In genomic region chr2:23655862-23656596, GRCh38 we compare ENCODE assay signal across 17 cellular contexts.
DNase-seq lines count a peak whose midpoint lies in the region; ATAC-seq and TF ChIP-seq lines count a peak whose summit lies in the region.
"Had no signal": no experiment of that assay in that cellular context is flagged by ENCODE, and none has a peak within 500 bp of the region (broad histone marks: within the 10 kb centered on the region; RNA-seq: fewer than 3 reads in every experiment).

No MANE protein-coding gene starts in this region.

- ATAC-seq in mucosa of descending colon = no peak

- 84 to 87% methylated on average over 23 of the region's 23 CpGs for WGBS in testis, 2 donors

- no peak for TF ChIP-seq CTCF in colonic mucosa (IDR thresholded peaks at IDR 0.05)
- TF ChIP-seq CTCF in testis (IDR thresholded peaks at IDR 0.05) = no peak
- no peak for TF ChIP-seq CTCF in mucosa of descending colon (IDR thresholded peaks at IDR 0.05)

- H3K9me3 ChIP-seq in colonic mucosa (no peaks in the 10 kb centered on the region), testis (no peaks in the 10 kb centered on the region), mucosa of descending colon (no peaks in the 10 kb centered on the region)

- no peaks in the 10 kb centered on the region for H3K4me1 ChIP-seq in colonic mucosa
- no peaks in the 10 kb centered on the region for H3K4me1 ChIP-seq in testis
- H3K4me1 ChIP-seq in mucosa of descending colon (ENCODE audit: low read depth) = no peaks in the 10 kb centered on the region

- H3K36me3 ChIP-seq in colonic mucosa (no peaks in the 10 kb centered on the region), testis (ENCODE audit: low read depth, missing control alignments) (no peaks in the 10 kb centered on the region), mucosa of descending colon (ENCODE audit: low read depth) (no peaks in the 10 kb centered on the region)

- H3K27ac ChIP-seq in colonic mucosa = no peak overlapping the region
- no peak overlapping the region for H3K27ac ChIP-seq in testis

- peak; percentile 25 for DNase-seq in EH (ENCODE audit: low read depth)
- peak; percentile 95 to 98 for DNase-seq in NCI-H524 (lab: John Stamatoyannopoulos, UW)
- DNase-seq in hippocampal formation (lab: John Stamatoyannopoulos, UW) = peak; percentile 8 to 9
- peak in 7 of 10 donors; percentile 33 to 90 (median 46) for DNase-seq in posterior cingulate gyrus
- no peak for DNase-seq in colonic mucosa
- no peak for DNase-seq in posterior vena cava (ENCODE audit: low spot score)
- DNase-seq in testis = no peak
- no peak for DNase-seq in mucosa of descending colon
- DNase-seq: ACHN, GF-D8, MM.1S, NCI-H1092, NCI-H146, NCI-H2029 treated with DMSO at 0.1 percent for 48 hours, NCI-H510A treated with DMSO at 0.1 percent for 48 hours, SHP77 treated with DMSO at 0.1 percent for 48 hours had no signal

- H3K4me3 ChIP-seq in colonic mucosa (no peak overlapping the region), testis (no peak overlapping the region), mucosa of descending colon (no peak overlapping the region)
- H3K4me3 ChIP-seq: GM23338 had no signal

- TF ChIP-seq POLR2A in testis (IDR thresholded peaks at IDR 0.05) = no peak

- H3K9ac ChIP-seq in colonic mucosa (ENCODE audit: low read depth in 2 of 2, low read length in 2 of 2) = no peak overlapping the region

- H3K27me3 ChIP-seq in colonic mucosa = no peaks in the 10 kb centered on the region
- H3K27me3 ChIP-seq in testis = no peaks in the 10 kb centered on the region

- intact Hi-C loops in posterior cingulate gyrus (cut with DNase I) (no loop called here), colonic mucosa (cut with DNase I) (no loop called here), posterior vena cava (cut with DNase I) (no loop called here), testis (cut with DNase I; ENCODE audit: low total_unique reads) (no loop called here), mucosa of descending colon (cut with DNase I, micrococcal nuclease) (no loop called here)

Comparison
In these comparisons a context has a peak if more than half of its experiments do, and no peak if none do; other contexts are left out.
1. DNase-seq: peak in EH (single experiment), NCI-H524 (2 of 2), hippocampal formation (2 of 2) and posterior cingulate gyrus (7 of 10); none in colonic mucosa (single experiment), posterior vena cava (single experiment), testis (single experiment) and mucosa of descending colon (0 of 3).